8 cellular contexts compared by ENCODE assay signal in genomic region chr1:151196292-151196800, GRCh38. TPM values are rescaled to one million over a fixed set of nuclear protein-coding genes. Genes with fewer than 3 reads are reported as not detected.
DNase-seq lines count a peak whose midpoint lies in the region; ATAC-seq and TF ChIP-seq lines count a peak whose summit lies in the region.

No MANE protein-coding gene starts in this region.

- in situ Hi-C loops in astrocyte of the cerebellum (cut with HindIII; ENCODE audit: low sequenced_read_pairs), result no loop called here

- H3K27me3 ChIP-seq in sigmoid colon, result no peaks in the 10 kb centered on the region

- H3K4me1 ChIP-seq in ES-I3 (ENCODE audit: insufficient read depth, low read length), result peaks cover 8% of the 10 kb centered on the region; the same call in 1 of the 2 replicates
- peaks cover 0 to 32% (median 28%) of the 10 kb centered on the region in 4 donors for H3K4me1 ChIP-seq in sigmoid colon

- no peak for TF ChIP-seq EP300 in sigmoid colon (IDR thresholded peaks at IDR 0.05)

- no peak for TF ChIP-seq POLR2A in sigmoid colon (IDR thresholded peaks at IDR 0.05)

- ATAC-seq in GM21737 (IDR thresholded peaks at IDR 0.05; ENCODE audit: unreplicated experiment) (no peak), HG02970 (IDR thresholded peaks at IDR 0.05; ENCODE audit: low FRiP score, unreplicated experiment) (no peak)

- peak; percentile 64 for TF ChIP-seq CTCF in astrocyte of the cerebellum (IDR thresholded peaks at IDR 0.05; ENCODE audit: low read depth, low read length, missing control alignments)
- peak; percentile 46 to 58 (median 49) for TF ChIP-seq CTCF in sigmoid colon (IDR thresholded peaks at IDR 0.05)

- H3K36me3 ChIP-seq in ES-I3 (ENCODE audit: insufficient read depth, low read length) (no peaks in the 10 kb centered on the region), sigmoid colon (no peaks in the 10 kb centered on the region)

- no peaks in the 10 kb centered on the region for H3K9me3 ChIP-seq in ES-I3 (ENCODE audit: control insufficient read depth, insufficient read depth, low read length)
- H3K9me3 ChIP-seq in sigmoid colon, result no peaks in the 10 kb centered on the region

- DNase-seq in NCI-H1417 treated with DMSO at 0.1 percent for 48 hours (lab: John Stamatoyannopoulos, UW) (peak; percentile 53), SKM-1 (lab: John Stamatoyannopoulos, UW; ENCODE audit: unreplicated experiment) (peak; percentile 64), astrocyte of the cerebellum (ENCODE audit: low read depth) (peak; percentile 81), hepatic stellate cell (ENCODE audit: low spot score) (peak; percentile 64), sigmoid colon (peak; percentile 78)

- H3K4me3 ChIP-seq in astrocyte of the cerebellum (ENCODE audit: low read depth, low read length), result no peak overlapping the region
- peak overlapping the region in 1 of 4 donors; percentile 20 for H3K4me3 ChIP-seq in sigmoid colon

- peak overlapping the region; percentile 29; the same call in 1 of the 2 replicates for H3K9ac ChIP-seq in ES-I3 (ENCODE audit: low read depth, low read length)

- intact Hi-C loops in sigmoid colon (cut with DNase I), result loop anchor here (5.0 to 10.0 kb wide), 2 partner anchors 131 to 198 kb away; partner anchors contain the start of genes PI4KB and PSMB4

- WGBS in sigmoid colon, 2 donors, result 14 to 39% methylated on average over 14 of the region's 14 CpGs

- peak overlapping the region; percentile 90 to 95 (median 93) for H3K27ac ChIP-seq in sigmoid colon

RNA-seq across cellular contexts. Expression of gene PIP5K1A, which starts 2.0 kb away (rescaled TPM):
- total RNA-seq in sigmoid colon, result 10 to 100 TPM; 33.2 to 51.5 (median 37.8) TPM
- polyA plus RNA-seq in sigmoid colon, result 10 to 100 TPM in 2 of 3 donors, 1 to 10 TPM in 1; 9.6 to 23.7 (median 19.0) TPM

RNA-seq across cellular contexts. Expression of gene VPS72, which starts 6.3 kb away (rescaled TPM):
- total RNA-seq in sigmoid colon, result 10 to 100 TPM; 34.6 to 49.7 (median 44.8) TPM
- 10 to 100 TPM; 24.0 to 36.2 (median 32.4) TPM for polyA plus RNA-seq in sigmoid colon

RNA-seq across cellular contexts. Expression of gene TMOD4, which starts 20.6 kb away (rescaled TPM):
- 1 to 10 TPM in 1 of 4 donors, not detected in 3; 1.1 TPM for total RNA-seq in sigmoid colon
- polyA plus RNA-seq in sigmoid colon, result 1 to 10 TPM in 1 of 3 donors, under 1 TPM in 1, not detected in 1; 0.07 to 2.1 TPM

RNA-seq across cellular contexts. Expression of gene SCNM1, which starts 30.4 kb away (rescaled TPM):
- 10 to 100 TPM; 17.5 to 24.2 (median 19.8) TPM for total RNA-seq in sigmoid colon
- 10 to 100 TPM; 35.4 to 42.4 (median 35.6) TPM for polyA plus RNA-seq in sigmoid colon

RNA-seq across cellular contexts. Expression of gene LYSMD1, which starts 30.6 kb away (rescaled TPM):
- 10 to 100 TPM; 15.5 to 22.7 (median 19.0) TPM for total RNA-seq in sigmoid colon
- polyA plus RNA-seq in sigmoid colon, result 1 to 10 TPM; 4.2 to 7.9 (median 7.8) TPM
